ENCODE assay signal across 29 cellular contexts in the genomic region with DNA sequence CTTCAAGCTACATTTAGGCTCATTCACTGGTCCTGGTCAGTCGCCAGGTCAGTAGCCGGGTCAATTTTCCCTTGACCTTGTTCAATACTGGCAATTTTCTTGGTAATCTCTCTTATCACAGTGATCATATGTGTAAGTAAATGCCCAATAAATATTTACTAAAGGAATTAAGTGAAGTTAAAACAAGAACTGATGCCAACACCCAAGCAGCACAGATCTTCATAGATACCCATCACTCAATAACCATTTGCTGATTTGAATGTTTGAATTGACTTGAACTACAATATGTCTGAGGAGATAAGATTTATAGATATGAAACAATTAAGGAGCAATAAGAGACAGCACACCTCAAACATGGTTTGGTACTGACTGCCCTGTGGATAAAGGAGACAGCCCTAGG.
A peak's percentile ranks its signal among the peaks of the same experiment; 100 is the strongest.
DNase-seq lines count a peak whose midpoint lies in the region; ATAC-seq and TF ChIP-seq lines count a peak whose summit lies in the region.
"Had no signal": no experiment of that assay in that cellular context is flagged by ENCODE, and none has a peak within 500 bp of the region (broad histone marks: within the 10 kb centered on the region; RNA-seq: fewer than 3 reads in every experiment).

No MANE protein-coding gene starts in this region.

- peak; percentile 90 for DNase-seq in LNCaP clone FGC (ENCODE audit: low read depth)
- DNase-seq: 8988T; ACHN; AML-193; BE2C; C1 segment of cervical spinal cord; Caco-2; Calu3; CD4-positive, alpha-beta memory T cell; CD4-positive, alpha-beta T cell; CD4-positive, CD25-positive, alpha-beta regulatory T cell; CD8-positive, alpha-beta memory T cell; CD8-positive, alpha-beta T cell; COR-L47; DMS 273 treated with DMSO at 0.1 percent for 48 hours; DMS153; DMS53; DMS79; DMS79 treated with DMSO at 0.1 percent for 48 hours; DND-41; EL had no signal

- peak overlapping the region; percentile 32; the same call in 1 of the 2 replicates for H3K27ac ChIP-seq in VCaP
- H3K27ac ChIP-seq: 22Rv1; A549; BLaER1; BLaER1 treated with 17β-estradiol and CSF1 and Interleukin-3, amounts not matched to agents 10 nM and 100 nM; C4-2B had no signal

- TF ChIP-seq CTCF in LNCaP clone FGC (IDR thresholded peaks at IDR 0.05; ENCODE audit: control insufficient read depth, extremely low read depth, insufficient read depth) (no peak), VCaP (conservative IDR thresholded peaks at IDR 0.05) (no peak)

- no peak overlapping the region for H3K4me3 ChIP-seq in LNCaP clone FGC (ENCODE audit: low read depth, low read length)
- H3K4me3 ChIP-seq: A549; BLaER1; BLaER1 treated with 17β-estradiol and CSF1 and Interleukin-3, amounts not matched to agents 10 nM and 100 nM had no signal

- ATAC-seq in GM21786 (IDR thresholded peaks at IDR 0.05; ENCODE audit: unreplicated experiment) (no peak), GM21528 (IDR thresholded peaks at IDR 0.05; ENCODE audit: low FRiP score, unreplicated experiment) (no peak)
- ATAC-seq: A549; CD8-positive, alpha-beta T cell had no signal
